1 cellular context compared by ENCODE assay signal in genomic region chr11:116771935-116772334, GRCh38.
TF ChIP-seq lines count a peak whose summit lies in the region.

No MANE protein-coding gene starts in this region.

TF ChIP-seq in endothelial cell of umbilical vein, 7 proteins besides CTCF, POLR2A, EP300 and RAD21 (continued from another document):
- TF ChIP-seq EZH2 (IDR thresholded peaks at IDR 0.05; ENCODE audit: borderline replicate concordance, low read depth, low read length, severe bottlenecking) = no peak
